In genomic region chr9:72362680-72363139, GRCh38 we compare ENCODE assay signal across 8 cellular contexts. TPM values are rescaled to one million over a fixed set of nuclear protein-coding genes. Genes with fewer than 3 reads are reported as not detected.
DNase-seq lines count a peak whose midpoint lies in the region; ATAC-seq and TF ChIP-seq lines count a peak whose summit lies in the region.

No MANE protein-coding gene starts in this region.

- H3K9ac ChIP-seq in DND-41 (ENCODE audit: low read depth, low read length): peak overlapping the region; percentile 78
- H3K9ac ChIP-seq in skeletal muscle tissue (ENCODE audit: low read depth in 1 of 3, low read length in 3 of 3): peak overlapping the region; percentile 93 to 99 (median 96)

- no peaks in the 10 kb centered on the region for H3K9me3 ChIP-seq in DND-41 (ENCODE audit: insufficient read depth, low read length, severe bottlenecking)
- no peaks in the 10 kb centered on the region for H3K9me3 ChIP-seq in skeletal muscle tissue (ENCODE audit: control insufficient read depth in 3 of 3, low read length in 3 of 3)

- ATAC-seq in DND-41 (ENCODE audit: insufficient read depth, low read depth): peak; percentile 21; the same call in 2 of the 3 replicates
- peak; percentile 40 for ATAC-seq in GM21515 (IDR thresholded peaks at IDR 0.05; ENCODE audit: unreplicated experiment)

- H3K4me3 ChIP-seq in DND-41 (ENCODE audit: low read depth in 1 of 2, low read length in 2 of 2) (peak overlapping the region; percentile 59 to 83; a peak in 3 of 4 replicates), cardiac fibroblast (replicated peaks in 1 of 2; ENCODE audit: low read depth in 2 of 2, low read length in 2 of 2) (peak overlapping the region; percentile 72 to 78), skeletal muscle tissue (ENCODE audit: low read length in 3 of 3) (peak overlapping the region; percentile 71 to 93 (median 86))

- peak overlapping the region; percentile 92 for H3K4me2 ChIP-seq in DND-41 (ENCODE audit: insufficient read depth, low read length)

- DNase-seq in DND-41 (peak; percentile 45), T-helper 2 cell (peak in 3 of 5 experiments; percentile 8 to 84 (median 16)), cardiac fibroblast (ENCODE audit: low read depth in 2 of 2) (peak; percentile 83 to 88), immature natural killer cell (peak in 2 of 3 donors; percentile 17 to 30), NCI-H526 treated with DMSO at 0.1 percent for 48 hours (lab: John Stamatoyannopoulos, UW) (no peak)

- peaks cover 76% of the 10 kb centered on the region for H3K79me2 ChIP-seq in DND-41 (ENCODE audit: insufficient read depth, low read length)

- H3K27ac ChIP-seq in DND-41 (ENCODE audit: low read length) (no peak overlapping the region; the same call in 1 of the 2 replicates), skeletal muscle tissue (ENCODE audit: low read depth, low read length) (peak overlapping the region; percentile 100)

- H3K27me3 Mint-ChIP-seq in IgD-negative memory B cell (no peaks in the 10 kb centered on the region), immature natural killer cell (ENCODE audit: low read depth in 3 of 3) (peaks cover 8 to 18% (median 11%) of the 10 kb centered on the region in 3 donors)

- no peak for TF ChIP-seq CTCF in DND-41 (IDR thresholded peaks at IDR 0.05; ENCODE audit: borderline replicate concordance, extremely low read depth, low read length, poor library complexity, severe bottlenecking)
- no peak for TF ChIP-seq CTCF in cardiac fibroblast (IDR thresholded peaks at IDR 0.05; ENCODE audit: low read depth, low read length)

- H3K4me3 Mint-ChIP-seq in IgD-negative memory B cell: peak overlapping the region; percentile 92 to 99 (median 96)
- peak overlapping the region; percentile 89 to 98 (median 95) for H3K4me3 Mint-ChIP-seq in immature natural killer cell

- H3K4me1 Mint-ChIP-seq in IgD-negative memory B cell (peaks cover 24 to 48% (median 46%) of the 10 kb centered on the region in 3 donors), immature natural killer cell (peaks cover 64 to 74% of the 10 kb centered on the region in 2 donors)

- peaks cover 62% of the 10 kb centered on the region for H4K20me1 ChIP-seq in DND-41 (ENCODE audit: insufficient read depth, low read length)

- H3K27me3 ChIP-seq in DND-41 (ENCODE audit: insufficient read depth, low read length, poor library complexity) (no peaks in the 10 kb centered on the region), skeletal muscle tissue (ENCODE audit: control insufficient read depth in 3 of 3, insufficient read depth in 3 of 3, low read length in 3 of 3) (no peaks in the 10 kb centered on the region)

- peaks cover 56% of the 10 kb centered on the region for H3K36me3 ChIP-seq in DND-41 (ENCODE audit: insufficient read depth, low read length)
- H3K36me3 ChIP-seq in skeletal muscle tissue (ENCODE audit: control insufficient read depth in 3 of 3, insufficient read depth in 3 of 3, low read length in 3 of 3): peaks cover 2 to 30% (median 27%) of the 10 kb centered on the region in 3 donors

- H3K36me3 Mint-ChIP-seq in IgD-negative memory B cell (no peaks in the 10 kb centered on the region), immature natural killer cell (peaks cover 0 to 16% (median 8%) of the 10 kb centered on the region in 3 donors)

- H3K27ac Mint-ChIP-seq in IgD-negative memory B cell (peak overlapping the region; percentile 56 to 99 (median 96)), immature natural killer cell (peak overlapping the region; percentile 68 to 97 (median 90))

- H3K9me3 Mint-ChIP-seq in IgD-negative memory B cell: no peaks in the 10 kb centered on the region
- no peaks in the 10 kb centered on the region for H3K9me3 Mint-ChIP-seq in immature natural killer cell

- H2AFZ ChIP-seq in DND-41 (ENCODE audit: low read depth, low read length): no peak overlapping the region

- peaks cover 37% of the 10 kb centered on the region for H3K4me1 ChIP-seq in DND-41 (ENCODE audit: insufficient read depth, low read length)
- peaks cover 36 to 43% (median 38%) of the 10 kb centered on the region in 3 donors for H3K4me1 ChIP-seq in skeletal muscle tissue (ENCODE audit: control insufficient read depth in 3 of 3, insufficient read depth in 3 of 3, low read length in 3 of 3)

RNA-seq across cellular contexts. Expression of gene ZFAND5, which starts 2.3 kb away (rescaled TPM):
- polyA plus RNA-seq in IgD-negative memory B cell (110 TPM), immature natural killer cell (10 to 100 TPM; 44.2 to 95.7 (median 53.7) TPM)
- 104 TPM for total RNA-seq in skeletal muscle tissue
